1 cellular context compared by ENCODE assay signal in the genomic region with DNA sequence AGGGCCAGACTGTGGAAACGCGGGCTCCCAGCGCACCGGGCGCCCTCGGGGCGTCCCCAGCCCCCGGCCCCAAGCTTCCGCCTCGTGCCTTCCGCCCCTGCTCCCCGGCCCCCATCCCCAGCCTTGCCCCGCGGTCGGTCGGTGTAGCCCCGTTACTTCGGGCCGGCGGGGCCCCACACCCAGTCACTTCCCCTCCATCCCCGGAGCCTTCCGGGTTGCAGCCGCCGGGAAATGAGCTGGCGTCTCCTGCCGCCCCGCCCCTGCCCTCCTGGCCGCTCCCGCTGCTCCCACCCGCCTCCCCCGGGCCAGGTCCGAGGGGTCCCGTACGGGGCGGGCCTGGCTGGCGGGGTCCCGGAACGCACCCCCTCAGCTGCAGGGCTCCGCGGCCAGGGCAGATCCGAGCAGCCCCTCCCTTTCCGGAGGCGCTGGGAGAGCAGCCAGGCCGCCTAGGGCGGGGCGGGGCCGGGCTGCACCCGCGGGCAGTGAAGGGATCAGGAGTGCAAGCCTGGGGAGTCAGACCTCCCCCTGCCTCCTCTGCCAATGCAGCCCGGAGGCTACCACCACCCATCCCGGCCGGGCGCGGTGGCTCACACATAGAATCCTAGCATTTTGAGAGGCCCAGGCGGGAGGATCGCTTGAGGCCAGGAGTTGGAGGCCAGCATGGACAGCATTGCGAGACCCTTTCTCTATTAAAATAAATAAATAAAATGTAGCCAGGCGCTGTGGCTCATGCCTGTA.
A peak's percentile ranks its signal among the peaks of the same experiment; 100 is the strongest.
TF ChIP-seq lines count a peak whose summit lies in the region.

No MANE protein-coding gene starts in this region.

TF ChIP-seq in K562, 482 proteins besides CTCF, POLR2A, EP300 and RAD21 (continued from another document and continues in another):
- TF ChIP-seq, protein P1, sequence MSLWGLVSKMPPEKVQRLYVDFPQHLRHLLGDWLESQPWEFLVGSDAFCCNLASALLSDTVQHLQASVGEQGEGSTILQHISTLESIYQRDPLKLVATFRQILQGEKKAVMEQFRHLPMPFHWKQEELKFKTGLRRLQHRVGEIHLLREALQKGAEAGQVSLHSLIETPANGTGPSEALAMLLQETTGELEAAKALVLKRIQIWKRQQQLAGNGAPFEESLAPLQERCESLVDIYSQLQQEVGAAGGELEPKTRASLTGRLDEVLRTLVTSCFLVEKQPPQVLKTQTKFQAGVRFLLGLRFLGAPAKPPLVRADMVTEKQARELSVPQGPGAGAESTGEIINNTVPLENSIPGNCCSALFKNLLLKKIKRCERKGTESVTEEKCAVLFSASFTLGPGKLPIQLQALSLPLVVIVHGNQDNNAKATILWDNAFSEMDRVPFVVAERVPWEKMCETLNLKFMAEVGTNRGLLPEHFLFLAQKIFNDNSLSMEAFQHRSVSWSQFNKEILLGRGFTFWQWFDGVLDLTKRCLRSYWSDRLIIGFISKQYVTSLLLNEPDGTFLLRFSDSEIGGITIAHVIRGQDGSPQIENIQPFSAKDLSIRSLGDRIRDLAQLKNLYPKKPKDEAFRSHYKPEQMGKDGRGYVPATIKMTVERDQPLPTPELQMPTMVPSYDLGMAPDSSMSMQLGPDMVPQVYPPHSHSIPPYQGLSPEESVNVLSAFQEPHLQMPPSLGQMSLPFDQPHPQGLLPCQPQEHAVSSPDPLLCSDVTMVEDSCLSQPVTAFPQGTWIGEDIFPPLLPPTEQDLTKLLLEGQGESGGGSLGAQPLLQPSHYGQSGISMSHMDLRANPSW (CRISPR knock-in tag; IDR thresholded peaks at IDR 0.05): no peak
- TF ChIP-seq GABPA (tag; conservative IDR thresholded peaks at IDR 0.05; ENCODE audit: low read depth) (peak; percentile 72), ZFPM2 (CRISPR knock-in tag; IDR thresholded peaks at IDR 0.05) (peak; percentile 58; the same call in 1 of the 2 replicates), ZNF57 (CRISPR knock-in tag; IDR thresholded peaks at IDR 0.05) (no peak), ZBED1 (IDR thresholded peaks at IDR 0.05) (no peak), TCF7 (IDR thresholded peaks at IDR 0.05; ENCODE audit: borderline replicate concordance) (no peak), GATA2 (CRISPR knock-in tag; IDR thresholded peaks at IDR 0.05) (no peak), ZNF561 (CRISPR knock-in tag; conservative IDR thresholded peaks at IDR 0.05) (no peak), CTBP1 (IDR thresholded peaks at IDR 0.05; ENCODE audit: borderline replicate concordance) (peak; percentile 67; the same call in 1 of the 2 replicates), FOXM1 (IDR thresholded peaks at IDR 0.05; ENCODE audit: low read depth) (no peak), FOXM1 (CRISPR knock-in tag; IDR thresholded peaks at IDR 0.05; ENCODE audit: low read depth) (no peak), TCF7L2 (IDR thresholded peaks at IDR 0.05; ENCODE audit: low read depth, low read length) (no peak), ZC3H4 (CRISPR knock-in tag; IDR thresholded peaks at IDR 0.05; ENCODE audit: borderline replicate concordance) (no peak), HMG20A (CRISPR knock-in tag; conservative IDR thresholded peaks at IDR 0.05) (no peak), ZNF431 (CRISPR knock-in tag; IDR thresholded peaks at IDR 0.05) (no peak), ZNF41 (CRISPR knock-in tag; conservative IDR thresholded peaks at IDR 0.05) (no peak), FIP1L1 (IDR thresholded peaks at IDR 0.05; ENCODE audit: low read depth, low read length, poor library complexity, severe bottlenecking) (no peak), LEF1 (IDR thresholded peaks at IDR 0.05) (no peak), CHD1 (IDR thresholded peaks at IDR 0.05; ENCODE audit: low read length) (no peak), ZNF695 (CRISPR knock-in tag; IDR thresholded peaks at IDR 0.05) (no peak)
- TF ChIP-seq, protein P2, sequence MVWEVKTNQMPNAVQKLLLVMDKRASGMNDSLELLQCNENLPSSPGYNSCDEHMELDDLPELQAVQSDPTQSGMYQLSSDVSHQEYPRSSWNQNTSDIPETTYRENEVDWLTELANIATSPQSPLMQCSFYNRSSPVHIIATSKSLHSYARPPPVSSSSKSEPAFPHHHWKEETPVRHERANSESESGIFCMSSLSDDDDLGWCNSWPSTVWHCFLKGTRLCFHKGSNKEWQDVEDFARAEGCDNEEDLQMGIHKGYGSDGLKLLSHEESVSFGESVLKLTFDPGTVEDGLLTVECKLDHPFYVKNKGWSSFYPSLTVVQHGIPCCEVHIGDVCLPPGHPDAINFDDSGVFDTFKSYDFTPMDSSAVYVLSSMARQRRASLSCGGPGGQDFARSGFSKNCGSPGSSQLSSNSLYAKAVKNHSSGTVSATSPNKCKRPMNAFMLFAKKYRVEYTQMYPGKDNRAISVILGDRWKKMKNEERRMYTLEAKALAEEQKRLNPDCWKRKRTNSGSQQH (CRISPR knock-in tag; IDR thresholded peaks at IDR 0.05): no peak
- TF ChIP-seq, protein P3, sequence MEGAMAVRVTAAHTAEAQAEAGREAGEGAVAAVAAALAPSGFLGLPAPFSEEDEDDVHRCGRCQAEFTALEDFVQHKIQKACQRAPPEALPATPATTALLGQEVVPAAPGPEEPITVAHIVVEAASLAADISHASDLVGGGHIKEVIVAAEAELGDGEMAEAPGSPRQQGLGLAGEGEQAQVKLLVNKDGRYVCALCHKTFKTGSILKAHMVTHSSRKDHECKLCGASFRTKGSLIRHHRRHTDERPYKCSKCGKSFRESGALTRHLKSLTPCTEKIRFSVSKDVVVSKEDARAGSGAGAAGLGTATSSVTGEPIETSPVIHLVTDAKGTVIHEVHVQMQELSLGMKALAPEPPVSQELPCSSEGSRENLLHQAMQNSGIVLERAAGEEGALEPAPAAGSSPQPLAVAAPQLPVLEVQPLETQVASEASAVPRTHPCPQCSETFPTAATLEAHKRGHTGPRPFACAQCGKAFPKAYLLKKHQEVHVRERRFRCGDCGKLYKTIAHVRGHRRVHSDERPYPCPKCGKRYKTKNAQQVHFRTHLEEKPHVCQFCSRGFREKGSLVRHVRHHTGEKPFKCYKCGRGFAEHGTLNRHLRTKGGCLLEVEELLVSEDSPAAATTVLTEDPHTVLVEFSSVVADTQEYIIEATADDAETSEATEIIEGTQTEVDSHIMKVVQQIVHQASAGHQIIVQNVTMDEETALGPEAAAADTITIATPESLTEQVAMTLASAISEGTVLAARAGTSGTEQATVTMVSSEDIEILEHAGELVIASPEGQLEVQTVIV (CRISPR knock-in tag; IDR thresholded peaks at IDR 0.05; ENCODE audit: borderline replicate concordance): no peak
- TF ChIP-seq, protein P4, sequence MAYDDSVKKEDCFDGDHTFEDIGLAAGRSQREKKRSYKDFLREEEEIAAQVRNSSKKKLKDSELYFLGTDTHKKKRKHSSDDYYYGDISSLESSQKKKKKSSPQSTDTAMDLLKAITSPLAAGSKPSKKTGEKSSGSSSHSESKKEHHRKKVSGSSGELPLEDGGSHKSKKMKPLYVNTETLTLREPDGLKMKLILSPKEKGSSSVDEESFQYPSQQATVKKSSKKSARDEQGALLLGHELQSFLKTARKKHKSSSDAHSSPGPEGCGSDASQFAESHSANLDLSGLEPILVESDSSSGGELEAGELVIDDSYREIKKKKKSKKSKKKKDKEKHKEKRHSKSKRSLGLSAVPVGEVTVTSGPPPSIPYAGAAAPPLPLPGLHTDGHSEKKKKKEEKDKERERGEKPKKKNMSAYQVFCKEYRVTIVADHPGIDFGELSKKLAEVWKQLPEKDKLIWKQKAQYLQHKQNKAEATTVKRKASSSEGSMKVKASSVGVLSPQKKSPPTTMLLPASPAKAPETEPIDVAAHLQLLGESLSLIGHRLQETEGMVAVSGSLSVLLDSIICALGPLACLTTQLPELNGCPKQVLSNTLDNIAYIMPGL (CRISPR knock-in tag; IDR thresholded peaks at IDR 0.05): no peak
- TF ChIP-seq, protein P5, sequence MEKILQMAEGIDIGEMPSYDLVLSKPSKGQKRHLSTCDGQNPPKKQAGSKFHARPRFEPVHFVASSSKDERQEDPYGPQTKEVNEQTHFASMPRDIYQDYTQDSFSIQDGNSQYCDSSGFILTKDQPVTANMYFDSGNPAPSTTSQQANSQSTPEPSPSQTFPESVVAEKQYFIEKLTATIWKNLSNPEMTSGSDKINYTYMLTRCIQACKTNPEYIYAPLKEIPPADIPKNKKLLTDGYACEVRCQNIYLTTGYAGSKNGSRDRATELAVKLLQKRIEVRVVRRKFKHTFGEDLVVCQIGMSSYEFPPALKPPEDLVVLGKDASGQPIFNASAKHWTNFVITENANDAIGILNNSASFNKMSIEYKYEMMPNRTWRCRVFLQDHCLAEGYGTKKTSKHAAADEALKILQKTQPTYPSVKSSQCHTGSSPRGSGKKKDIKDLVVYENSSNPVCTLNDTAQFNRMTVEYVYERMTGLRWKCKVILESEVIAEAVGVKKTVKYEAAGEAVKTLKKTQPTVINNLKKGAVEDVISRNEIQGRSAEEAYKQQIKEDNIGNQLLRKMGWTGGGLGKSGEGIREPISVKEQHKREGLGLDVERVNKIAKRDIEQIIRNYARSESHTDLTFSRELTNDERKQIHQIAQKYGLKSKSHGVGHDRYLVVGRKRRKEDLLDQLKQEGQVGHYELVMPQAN (IDR thresholded peaks at IDR 0.05; ENCODE audit: borderline replicate concordance): peak; percentile 46; the same call in 1 of the 2 replicates
- TF ChIP-seq, protein P6, sequence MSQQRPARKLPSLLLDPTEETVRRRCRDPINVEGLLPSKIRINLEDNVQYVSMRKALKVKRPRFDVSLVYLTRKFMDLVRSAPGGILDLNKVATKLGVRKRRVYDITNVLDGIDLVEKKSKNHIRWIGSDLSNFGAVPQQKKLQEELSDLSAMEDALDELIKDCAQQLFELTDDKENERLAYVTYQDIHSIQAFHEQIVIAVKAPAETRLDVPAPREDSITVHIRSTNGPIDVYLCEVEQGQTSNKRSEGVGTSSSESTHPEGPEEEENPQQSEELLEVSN (IDR thresholded peaks at IDR 0.05; ENCODE audit: borderline replicate concordance in 1 of 2, extremely low read depth in 1 of 2, insufficient read depth in 1 of 2, insufficient read length in 1 of 2, low read depth in 1 of 2, low read length in 1 of 2, poor library complexity in 1 of 2, severe bottlenecking in 1 of 2): no peak
- TF ChIP-seq, protein P7, sequence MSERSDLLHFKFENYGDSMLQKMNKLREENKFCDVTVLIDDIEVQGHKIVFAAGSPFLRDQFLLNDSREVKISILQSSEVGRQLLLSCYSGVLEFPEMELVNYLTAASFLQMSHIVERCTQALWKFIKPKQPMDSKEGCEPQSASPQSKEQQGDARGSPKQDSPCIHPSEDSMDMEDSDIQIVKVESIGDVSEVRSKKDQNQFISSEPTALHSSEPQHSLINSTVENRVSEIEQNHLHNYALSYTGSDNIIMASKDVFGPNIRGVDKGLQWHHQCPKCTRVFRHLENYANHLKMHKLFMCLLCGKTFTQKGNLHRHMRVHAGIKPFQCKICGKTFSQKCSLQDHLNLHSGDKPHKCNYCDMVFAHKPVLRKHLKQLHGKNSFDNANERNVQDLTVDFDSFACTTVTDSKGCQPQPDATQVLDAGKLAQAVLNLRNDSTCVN (CRISPR knock-in tag; IDR thresholded peaks at IDR 0.05): no peak
- TF ChIP-seq, protein P8, sequence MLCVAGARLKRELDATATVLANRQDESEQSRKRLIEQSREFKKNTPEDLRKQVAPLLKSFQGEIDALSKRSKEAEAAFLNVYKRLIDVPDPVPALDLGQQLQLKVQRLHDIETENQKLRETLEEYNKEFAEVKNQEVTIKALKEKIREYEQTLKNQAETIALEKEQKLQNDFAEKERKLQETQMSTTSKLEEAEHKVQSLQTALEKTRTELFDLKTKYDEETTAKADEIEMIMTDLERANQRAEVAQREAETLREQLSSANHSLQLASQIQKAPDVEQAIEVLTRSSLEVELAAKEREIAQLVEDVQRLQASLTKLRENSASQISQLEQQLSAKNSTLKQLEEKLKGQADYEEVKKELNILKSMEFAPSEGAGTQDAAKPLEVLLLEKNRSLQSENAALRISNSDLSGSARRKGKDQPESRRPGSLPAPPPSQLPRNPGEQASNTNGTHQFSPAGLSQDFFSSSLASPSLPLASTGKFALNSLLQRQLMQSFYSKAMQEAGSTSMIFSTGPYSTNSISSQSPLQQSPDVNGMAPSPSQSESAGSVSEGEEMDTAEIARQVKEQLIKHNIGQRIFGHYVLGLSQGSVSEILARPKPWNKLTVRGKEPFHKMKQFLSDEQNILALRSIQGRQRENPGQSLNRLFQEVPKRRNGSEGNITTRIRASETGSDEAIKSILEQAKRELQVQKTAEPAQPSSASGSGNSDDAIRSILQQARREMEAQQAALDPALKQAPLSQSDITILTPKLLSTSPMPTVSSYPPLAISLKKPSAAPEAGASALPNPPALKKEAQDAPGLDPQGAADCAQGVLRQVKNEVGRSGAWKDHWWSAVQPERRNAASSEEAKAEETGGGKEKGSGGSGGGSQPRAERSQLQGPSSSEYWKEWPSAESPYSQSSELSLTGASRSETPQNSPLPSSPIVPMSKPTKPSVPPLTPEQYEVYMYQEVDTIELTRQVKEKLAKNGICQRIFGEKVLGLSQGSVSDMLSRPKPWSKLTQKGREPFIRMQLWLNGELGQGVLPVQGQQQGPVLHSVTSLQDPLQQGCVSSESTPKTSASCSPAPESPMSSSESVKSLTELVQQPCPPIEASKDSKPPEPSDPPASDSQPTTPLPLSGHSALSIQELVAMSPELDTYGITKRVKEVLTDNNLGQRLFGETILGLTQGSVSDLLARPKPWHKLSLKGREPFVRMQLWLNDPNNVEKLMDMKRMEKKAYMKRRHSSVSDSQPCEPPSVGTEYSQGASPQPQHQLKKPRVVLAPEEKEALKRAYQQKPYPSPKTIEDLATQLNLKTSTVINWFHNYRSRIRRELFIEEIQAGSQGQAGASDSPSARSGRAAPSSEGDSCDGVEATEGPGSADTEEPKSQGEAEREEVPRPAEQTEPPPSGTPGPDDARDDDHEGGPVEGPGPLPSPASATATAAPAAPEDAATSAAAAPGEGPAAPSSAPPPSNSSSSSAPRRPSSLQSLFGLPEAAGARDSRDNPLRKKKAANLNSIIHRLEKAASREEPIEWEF (CRISPR knock-in tag; IDR thresholded peaks at IDR 0.05): no peak
- TF ChIP-seq, protein P9, sequence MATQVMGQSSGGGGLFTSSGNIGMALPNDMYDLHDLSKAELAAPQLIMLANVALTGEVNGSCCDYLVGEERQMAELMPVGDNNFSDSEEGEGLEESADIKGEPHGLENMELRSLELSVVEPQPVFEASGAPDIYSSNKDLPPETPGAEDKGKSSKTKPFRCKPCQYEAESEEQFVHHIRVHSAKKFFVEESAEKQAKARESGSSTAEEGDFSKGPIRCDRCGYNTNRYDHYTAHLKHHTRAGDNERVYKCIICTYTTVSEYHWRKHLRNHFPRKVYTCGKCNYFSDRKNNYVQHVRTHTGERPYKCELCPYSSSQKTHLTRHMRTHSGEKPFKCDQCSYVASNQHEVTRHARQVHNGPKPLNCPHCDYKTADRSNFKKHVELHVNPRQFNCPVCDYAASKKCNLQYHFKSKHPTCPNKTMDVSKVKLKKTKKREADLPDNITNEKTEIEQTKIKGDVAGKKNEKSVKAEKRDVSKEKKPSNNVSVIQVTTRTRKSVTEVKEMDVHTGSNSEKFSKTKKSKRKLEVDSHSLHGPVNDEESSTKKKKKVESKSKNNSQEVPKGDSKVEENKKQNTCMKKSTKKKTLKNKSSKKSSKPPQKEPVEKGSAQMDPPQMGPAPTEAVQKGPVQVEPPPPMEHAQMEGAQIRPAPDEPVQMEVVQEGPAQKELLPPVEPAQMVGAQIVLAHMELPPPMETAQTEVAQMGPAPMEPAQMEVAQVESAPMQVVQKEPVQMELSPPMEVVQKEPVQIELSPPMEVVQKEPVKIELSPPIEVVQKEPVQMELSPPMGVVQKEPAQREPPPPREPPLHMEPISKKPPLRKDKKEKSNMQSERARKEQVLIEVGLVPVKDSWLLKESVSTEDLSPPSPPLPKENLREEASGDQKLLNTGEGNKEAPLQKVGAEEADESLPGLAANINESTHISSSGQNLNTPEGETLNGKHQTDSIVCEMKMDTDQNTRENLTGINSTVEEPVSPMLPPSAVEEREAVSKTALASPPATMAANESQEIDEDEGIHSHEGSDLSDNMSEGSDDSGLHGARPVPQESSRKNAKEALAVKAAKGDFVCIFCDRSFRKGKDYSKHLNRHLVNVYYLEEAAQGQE (CRISPR knock-in tag; IDR thresholded peaks at IDR 0.05; ENCODE audit: low read depth): no peak
- TF ChIP-seq, protein P10, sequence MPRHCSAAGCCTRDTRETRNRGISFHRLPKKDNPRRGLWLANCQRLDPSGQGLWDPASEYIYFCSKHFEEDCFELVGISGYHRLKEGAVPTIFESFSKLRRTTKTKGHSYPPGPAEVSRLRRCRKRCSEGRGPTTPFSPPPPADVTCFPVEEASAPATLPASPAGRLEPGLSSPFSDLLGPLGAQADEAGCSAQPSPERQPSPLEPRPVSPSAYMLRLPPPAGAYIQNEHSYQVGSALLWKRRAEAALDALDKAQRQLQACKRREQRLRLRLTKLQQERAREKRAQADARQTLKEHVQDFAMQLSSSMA (CRISPR knock-in tag; IDR thresholded peaks at IDR 0.05): no peak
